ENCODE assay signal across 22 cellular contexts in the genomic region with DNA sequence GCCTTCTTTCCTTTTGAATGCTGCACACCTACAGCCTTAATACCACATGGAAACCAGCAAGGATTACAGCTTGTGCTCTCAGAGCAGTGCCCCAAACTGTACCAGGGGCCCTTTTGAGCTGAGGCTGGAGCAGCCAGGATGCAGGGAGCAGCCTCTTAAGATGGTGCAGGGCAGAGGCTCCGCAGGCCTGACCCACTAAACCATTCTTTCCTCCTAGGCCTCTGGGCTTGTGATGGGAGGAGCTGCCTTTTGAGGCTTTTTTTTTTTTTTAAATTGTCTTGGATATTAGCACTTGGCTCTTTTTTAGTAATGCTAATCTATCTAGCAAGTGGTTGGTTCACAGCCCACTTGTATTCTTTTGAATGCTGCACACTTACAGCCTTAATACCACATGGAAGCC.
"Had no signal": no experiment of that assay in that cellular context is flagged by ENCODE, and none has a peak within 500 bp of the region (broad histone marks: within the 10 kb centered on the region; RNA-seq: fewer than 3 reads in every experiment).

No MANE protein-coding gene starts in this region.

- H3K27me3 ChIP-seq: dorsolateral prefrontal cortex, esophagus muscularis mucosa, foreskin keratinocyte, gastroesophageal sphincter, heart left ventricle, hepatocyte, left lung had no signal

- H3K4me1 ChIP-seq: foreskin keratinocyte had no signal

- H3K4me2 ChIP-seq: hepatocyte had no signal

- H3K9me3 ChIP-seq: esophagus muscularis mucosa, gastroesophageal sphincter, left lung, lower lobe of right lung, mucosa of descending colon had no signal

- ATAC-seq: foreskin keratinocyte, gastroesophageal sphincter, left cardiac atrium, left lung, left ventricle myocardium superior, lower lobe of right lung, mucosa of descending colon had no signal

- FAIRE-seq: colon, endothelial cell of umbilical vein, frontal cortex, islet of Langerhans, keratinocyte had no signal

- H3K27ac ChIP-seq: coronary artery, dorsolateral prefrontal cortex, foreskin keratinocyte, heart left ventricle, hepatocyte, left lung, lower lobe of right lung had no signal

- H2AFZ ChIP-seq: hepatocyte had no signal

- H3K4me3 ChIP-seq: coronary artery, dorsolateral prefrontal cortex, esophagus muscularis mucosa, gastroesophageal sphincter, heart left ventricle, hepatocyte, left lung, lower lobe of right lung, mucosa of descending colon had no signal

- DNase-seq: dermis blood vessel endothelial cell; dorsolateral prefrontal cortex; effector CD4-positive, alpha-beta T cell; effector memory CD4-positive, alpha-beta T cell; foreskin keratinocyte; heart left ventricle; hypothalamus; left cardiac atrium; left lung; left ventricle myocardium superior; lower lobe of right lung; mesenchymal stem cell; mucosa of descending colon had no signal
